Comparison of ENCODE assay signal across 8 cellular contexts in genomic region chr10:118459642-118460193, GRCh38.
A peak's percentile ranks its signal among the peaks of the same experiment; 100 is the strongest.
DNase-seq lines count a peak whose midpoint lies in the region; ATAC-seq, FAIRE-seq and TF ChIP-seq lines count a peak whose summit lies in the region.

No MANE protein-coding gene starts in this region.

- WGBS in heart right ventricle, 2 donors = 2% methylated on average over 10 of the region's 10 CpGs

- FAIRE-seq in G401.6 (lab: Jason Lieb, UNC) (peak; percentile 13), H54 (lab: Jason Lieb, UNC) (no peak)

- peaks cover 0 to 74% (median 43%) of the 10 kb centered on the region in 7 donors for H3K27me3 ChIP-seq in heart right ventricle

- intact Hi-C loops in heart right ventricle (cut with DNase I) = loop anchor here in 6 of 10 donors (2.0 to 10.0 kb wide), 3 partner anchors 962 to 965 kb away; no protein-coding TSS in a partner anchor

- peaks cover 0 to 3% (median 0%) of the 10 kb centered on the region in 9 donors for H3K4me1 ChIP-seq in heart right ventricle

- ATAC-seq in activated naive CD8-positive, alpha-beta T cell treated with anti-CD3 and anti-CD28 coated beads, Interleukin-2, amount 50 U/mL, for 24 hours = peak; percentile 75
- peak in 6 of 8 donors; percentile 49 to 82 (median 68) for ATAC-seq in heart right ventricle

- H3K9me3 ChIP-seq in heart right ventricle = no peaks in the 10 kb centered on the region

- DNase-seq in H54 (ENCODE audit: insufficient read length, low spot score) (peak; percentile 40), NAMALWA (ENCODE audit: low spot score) (peak; percentile 82), SW480 (ENCODE audit: low spot score) (peak; percentile 80), heart right ventricle (peak; percentile 24 to 26), putamen (ENCODE audit: low spot score) (peak; percentile 56), cortex of kidney (lab: John Stamatoyannopoulos, UW) (no peak)
- peak; percentile 56 for DNase-seq in activated naive CD8-positive, alpha-beta T cell treated with anti-CD3 and anti-CD28 coated beads, Interleukin-2, amount 50 U/mL, for 24 hours

- H3K4me3 Mint-ChIP-seq in activated naive CD8-positive, alpha-beta T cell treated with anti-CD3 and anti-CD28 coated beads, Interleukin-2, amount 50 U/mL, for 24 hours = no peak overlapping the region

- H3K4me3 ChIP-seq in heart right ventricle = no peak overlapping the region

- H3K27ac Mint-ChIP-seq in activated naive CD8-positive, alpha-beta T cell treated with anti-CD3 and anti-CD28 coated beads, Interleukin-2, amount 50 U/mL, for 24 hours = no peak overlapping the region

- TF ChIP-seq CTCF in heart right ventricle (IDR thresholded peaks at IDR 0.05) = peak; percentile 50 to 80 (median 76)

- no peaks in the 10 kb centered on the region for H3K9me3 Mint-ChIP-seq in activated naive CD8-positive, alpha-beta T cell treated with anti-CD3 and anti-CD28 coated beads, Interleukin-2, amount 50 U/mL, for 24 hours

- no peaks in the 10 kb centered on the region for H3K36me3 ChIP-seq in heart right ventricle

- H3K27ac ChIP-seq in heart right ventricle = no peak overlapping the region

- H3K36me3 Mint-ChIP-seq in activated naive CD8-positive, alpha-beta T cell treated with anti-CD3 and anti-CD28 coated beads, Interleukin-2, amount 50 U/mL, for 24 hours (ENCODE audit: low read depth) = no peaks in the 10 kb centered on the region

- peaks cover 3% of the 10 kb centered on the region for H3K4me1 Mint-ChIP-seq in activated naive CD8-positive, alpha-beta T cell treated with anti-CD3 and anti-CD28 coated beads, Interleukin-2, amount 50 U/mL, for 24 hours

- TF ChIP-seq POLR2A in H54 (IDR thresholded peaks at IDR 0.05; ENCODE audit: low read depth, low read length) = no peak

- peaks cover 28% of the 10 kb centered on the region for H3K27me3 Mint-ChIP-seq in activated naive CD8-positive, alpha-beta T cell treated with anti-CD3 and anti-CD28 coated beads, Interleukin-2, amount 50 U/mL, for 24 hours
